In the genomic region with DNA sequence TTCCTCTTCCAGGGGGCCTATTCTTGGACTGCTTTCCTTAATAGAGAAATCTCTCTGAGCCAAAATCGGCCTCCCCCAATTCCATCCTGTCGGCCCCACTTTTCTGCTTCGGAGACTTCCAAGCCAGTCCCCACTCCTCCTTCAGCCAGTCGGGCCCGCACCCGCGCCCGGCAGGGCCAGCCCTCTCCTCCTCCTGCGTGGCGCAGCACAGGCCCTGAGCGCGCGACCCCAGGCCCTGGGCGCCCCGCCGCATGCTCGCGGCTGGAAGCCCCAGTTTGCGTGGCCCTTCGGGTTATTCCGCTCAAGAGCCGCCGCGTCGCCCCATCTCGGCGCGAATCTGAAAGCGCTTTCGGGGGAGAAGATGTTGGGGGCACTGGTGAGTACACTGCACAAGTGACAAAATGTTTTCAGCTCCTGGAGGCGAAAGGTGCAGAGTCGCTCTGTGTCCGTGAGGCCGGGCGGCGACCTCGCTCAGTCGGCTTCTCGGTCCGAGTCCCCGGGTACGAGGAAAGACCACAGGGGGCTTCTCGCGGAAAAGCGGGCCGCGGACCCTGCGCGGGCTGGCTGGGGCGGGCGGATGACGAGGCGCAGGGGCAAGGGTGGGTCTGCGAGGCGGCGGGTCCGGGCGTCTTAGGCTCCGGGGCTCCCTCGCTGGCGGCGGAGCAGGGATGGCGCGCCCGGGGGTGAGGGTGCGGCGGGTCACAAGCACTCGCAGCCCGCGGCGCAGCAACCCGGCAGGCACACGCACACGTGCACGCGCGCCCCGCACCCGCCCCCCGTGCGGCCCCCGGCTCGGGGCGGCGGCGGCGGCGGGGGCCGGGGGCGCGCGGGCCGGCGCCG, we compare ENCODE assay signal across 8 cellular contexts. TPM values are rescaled to one million over a fixed set of nuclear protein-coding genes. Genes with fewer than 3 reads are reported as not detected.
A peak's percentile ranks its signal among the peaks of the same experiment; 100 is the strongest.
DNase-seq lines count a peak whose midpoint lies in the region; ATAC-seq, FAIRE-seq and TF ChIP-seq lines count a peak whose summit lies in the region.

A gene with protein sequence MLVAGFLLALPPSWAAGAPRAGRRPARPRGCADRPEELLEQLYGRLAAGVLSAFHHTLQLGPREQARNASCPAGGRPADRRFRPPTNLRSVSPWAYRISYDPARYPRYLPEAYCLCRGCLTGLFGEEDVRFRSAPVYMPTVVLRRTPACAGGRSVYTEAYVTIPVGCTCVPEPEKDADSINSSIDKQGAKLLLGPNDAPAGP (plus strand): TSS at position 755 of the 840 bp plus-strand sequence. CDS start 303 bp downstream, outside the sequence.

- H4K20me1 ChIP-seq in OCI-LY7 (ENCODE audit: insufficient read depth, low read length) (no peaks in the 10 kb centered on the region), hepatocyte (ENCODE audit: insufficient read depth, poor library complexity, severe bottlenecking) (no peaks in the 10 kb centered on the region)

- no TSS peak for BruUV-seq in OCI-LY7 (replicated peaks; lab: Mats Ljungman, UMichigan)

- no peaks in the 10 kb centered on the region for H3K27me3 ChIP-seq in hepatocyte

- no peaks in the 10 kb centered on the region for H3K9me3 Mint-ChIP-seq in activated naive CD8-positive, alpha-beta T cell treated with anti-CD3 and anti-CD28 coated beads for 36 hours

- peak; percentile 55 for DNase-seq in NK-92 treated with Interleukin-12 subunit alpha and Interleukin-12 subunit beta, amount 100 ng/mL, for 24 hours (lab: John Stamatoyannopoulos, UW)
- no peak for DNase-seq in NK-92 (lab: John Stamatoyannopoulos, UW; ENCODE audit: unreplicated experiment)
- DNase-seq in OCI-LY7 (ENCODE audit: low spot score), result peak; percentile 57
- peak; percentile 54 for DNase-seq in activated naive CD8-positive, alpha-beta T cell treated with anti-CD3 and anti-CD28 coated beads for 36 hours
- DNase-seq in hepatocyte (ENCODE audit: low spot score), result peak; percentile 65
- no peak for DNase-seq in sciatic nerve (ENCODE audit: low spot score)
- no peak for DNase-seq in D721Med (ENCODE audit: insufficient read length, low spot score)

- H2AFZ ChIP-seq in OCI-LY7 (ENCODE audit: low read length) (peak within 1 kb of the TSS; percentile 85), hepatocyte (peak within 1 kb of the TSS; percentile 98)

- H3K36me3 ChIP-seq in OCI-LY7 (ENCODE audit: insufficient read depth, low read length), result no peaks in the 10 kb centered on the region
- H3K36me3 ChIP-seq in hepatocyte (replicated peaks; ENCODE audit: insufficient read depth, low read depth), result no peaks in the 10 kb centered on the region

- H3K4me3 Mint-ChIP-seq in activated naive CD8-positive, alpha-beta T cell treated with anti-CD3 and anti-CD28 coated beads for 36 hours, result peak within 1 kb of the TSS; percentile 92

- TF ChIP-seq CTCF in OCI-LY7 (conservative IDR thresholded peaks at IDR 0.05; ENCODE audit: low read length) (0 out of 2 replicates have a peak, but pooled peaks have one; percentile 31), hepatocyte (IDR thresholded peaks at IDR 0.05; ENCODE audit: poor library complexity) (peak; percentile 5), D721Med (IDR thresholded peaks at IDR 0.05; ENCODE audit: insufficient read depth, missing control alignments) (no peak)

- H3K9me2 ChIP-seq in OCI-LY7 (ENCODE audit: insufficient read depth, low read length), result no peaks in the 10 kb centered on the region
- no peaks in the 10 kb centered on the region for H3K9me2 ChIP-seq in hepatocyte (replicated peaks; ENCODE audit: insufficient read depth)

- no peak for FAIRE-seq in D721Med (lab: Jason Lieb, UNC)

- no peaks in the 10 kb centered on the region for H3K36me3 Mint-ChIP-seq in activated naive CD8-positive, alpha-beta T cell treated with anti-CD3 and anti-CD28 coated beads for 36 hours

- peaks cover 17% of the 10 kb centered on the region for H3K27me3 Mint-ChIP-seq in activated naive CD8-positive, alpha-beta T cell treated with anti-CD3 and anti-CD28 coated beads for 36 hours

- ATAC-seq in HG02798 (IDR thresholded peaks at IDR 0.05; ENCODE audit: poor library complexity, unreplicated experiment) (peak; percentile 27), sciatic nerve (peak; percentile 72)

- H3K27ac ChIP-seq in OCI-LY7 (ENCODE audit: low read depth, low read length, poor library complexity, severe bottlenecking), result no peak within 1 kb of the TSS
- H3K27ac ChIP-seq in hepatocyte, result peak within 1 kb of the TSS; percentile 77

- under 1% methylated on average over 52 of the region's 95 CpGs for WGBS in hepatocyte (ENCODE audit: low lambda C conversion rate, missing lambda C conversion rate)

- H3K4me1 ChIP-seq in OCI-LY7 (ENCODE audit: insufficient read depth, low read length, poor library complexity, severe bottlenecking), result peaks cover 13% of the 10 kb centered on the region
- peaks cover 13% of the 10 kb centered on the region for H3K4me1 ChIP-seq in hepatocyte (ENCODE audit: insufficient read depth)

- peak within 1 kb of the TSS; percentile 85 for H3K27ac Mint-ChIP-seq in activated naive CD8-positive, alpha-beta T cell treated with anti-CD3 and anti-CD28 coated beads for 36 hours

- H3K9me3 ChIP-seq in OCI-LY7 (ENCODE audit: low read length), result no peaks in the 10 kb centered on the region
- no peaks in the 10 kb centered on the region for H3K9me3 ChIP-seq in hepatocyte (ENCODE audit: low read depth)

- POLR2A ChIA-PET in OCI-LY7 (lab: Charles Lee), result no interaction called here

- intact Hi-C loops in OCI-LY7 (cut with micrococcal nuclease; ENCODE audit: unreplicated experiment), result loop anchor here (5.0 to 10.0 kb wide), 4 partner anchors 124 to 774 kb away; a partner anchor contains a TSS
- intact Hi-C loops in sciatic nerve (cut with DNase I), result loop anchor here (10.0 kb wide), 1 partner anchor 208 kb away; no protein-coding TSS in a partner anchor

- CTCF ChIA-PET in OCI-LY7 (lab: Charles Lee; ENCODE audit: unreplicated experiment), result no interaction called here

- H3K79me2 ChIP-seq in OCI-LY7 (ENCODE audit: insufficient read depth, low read depth, low read length), result no peaks in the 10 kb centered on the region
- no peaks in the 10 kb centered on the region for H3K79me2 ChIP-seq in hepatocyte

- peaks cover 12% of the 10 kb centered on the region for H3K4me1 Mint-ChIP-seq in activated naive CD8-positive, alpha-beta T cell treated with anti-CD3 and anti-CD28 coated beads for 36 hours

- peak within 1 kb of the TSS; percentile 81 for H3K4me3 ChIP-seq in OCI-LY7 (ENCODE audit: low read depth, low read length, poor library complexity, severe bottlenecking)
- H3K4me3 ChIP-seq in hepatocyte, result peak within 1 kb of the TSS; percentile 98

- H3K4me2 ChIP-seq in OCI-LY7 (ENCODE audit: low read length), result peak within 1 kb of the TSS; percentile 93
- peak within 1 kb of the TSS; percentile 95 for H3K4me2 ChIP-seq in hepatocyte

RNA-seq across cellular contexts. Expression of the gene that starts here (rescaled TPM):
- total RNA-seq in OCI-LY7 (2014; rRNA removed; shearing (Covaris generic)), result 0.21 and 1.1 TPM in 2 replicates
- total RNA-seq in OCI-LY7 (2022) (0.51 and 0.65 TPM in 2 replicates), hepatocyte (3.5 and 3.7 TPM in 2 replicates), sciatic nerve (4.9 TPM)
- total RNA-seq in activated naive CD8-positive, alpha-beta T cell treated with anti-CD3 and anti-CD28 coated beads for 36 hours, result under 1 TPM; 0.78 to 0.88 TPM
- polyA plus RNA-seq in hepatocyte, result 11.0 and 12.3 TPM in 2 replicates

Comparison
In these comparisons a context has a peak if more than half of its experiments do, and no peak if none do; other contexts are left out.
1. DNase-seq: peak in NK-92 treated with Interleukin-12 subunit alpha and Interleukin-12 subunit beta, amount 100 ng/mL, for 24 hours (single experiment), OCI-LY7 (single experiment) and hepatocyte (single experiment); none in NK-92 (single experiment), sciatic nerve (single experiment) and D721Med (single experiment).
2. Peak in DNase-seq in activated naive CD8-positive, alpha-beta T cell treated with anti-CD3 and anti-CD28 coated beads for 36 hours; RNA of the gene not detected or under 1 TPM.